18 cellular contexts compared by ENCODE assay signal in genomic region chr15:90342655-90343054, GRCh38. TPM values are rescaled to one million over a fixed set of nuclear protein-coding genes. Genes with fewer than 3 reads are reported as not detected.
A peak's percentile ranks its signal among the peaks of the same experiment; 100 is the strongest.
DNase-seq lines count a peak whose midpoint lies in the region; ATAC-seq and TF ChIP-seq lines count a peak whose summit lies in the region.
"Had no signal": no experiment of that assay in that cellular context is flagged by ENCODE, and none has a peak within 500 bp of the region (broad histone marks: within the 10 kb centered on the region; RNA-seq: fewer than 3 reads in every experiment).

No MANE protein-coding gene starts in this region.

- no peaks in the 10 kb centered on the region for H3K36me3 Mint-ChIP-seq in nephron progenitor cell (ENCODE audit: low read depth)

- H3K9me3 ChIP-seq in cardiac muscle cell (ENCODE audit: low read depth) (no peaks in the 10 kb centered on the region), right atrium auricular region (no peaks in the 10 kb centered on the region), ascending aorta (no peaks in the 10 kb centered on the region), tibial artery (no peaks in the 10 kb centered on the region)
- H3K9me3 ChIP-seq: stomach had no signal

- no peak overlapping the region for H3K4me3 Mint-ChIP-seq in nephron progenitor cell
- H3K4me3 Mint-ChIP-seq: activated CD4-positive, alpha-beta T cell treated with anti-CD3 and anti-CD28 coated beads, Interleukin-2, amount 10 ng/mL, durations not matched to agents 7 days and 5 days; central memory CD8-positive, alpha-beta T cell had no signal

- H3K27me3 Mint-ChIP-seq in nephron progenitor cell (ENCODE audit: low read depth, poor library complexity): peaks cover 25% of the 10 kb centered on the region
- H3K27me3 Mint-ChIP-seq: activated CD4-positive, alpha-beta T cell treated with anti-CD3 and anti-CD28 coated beads, Interleukin-2, amount 10 ng/mL, durations not matched to agents 7 days and 5 days; central memory CD8-positive, alpha-beta T cell had no signal

- H3K27ac Mint-ChIP-seq in nephron progenitor cell: no peak overlapping the region

- no peaks in the 10 kb centered on the region for H3K9me3 Mint-ChIP-seq in nephron progenitor cell
- H3K9me3 Mint-ChIP-seq: activated CD4-positive, alpha-beta T cell treated with anti-CD3 and anti-CD28 coated beads, Interleukin-2, amount 10 ng/mL, durations not matched to agents 7 days and 5 days; central memory CD8-positive, alpha-beta T cell had no signal

- H3K27ac ChIP-seq in cardiac muscle cell (no peak overlapping the region), right atrium auricular region (peak overlapping the region in 1 of 2 donors; percentile 47), ascending aorta (peak overlapping the region; percentile 21 to 75), tibial artery (peak overlapping the region; percentile 55 to 58)
- H3K27ac ChIP-seq: foreskin keratinocyte had no signal

- H3K4me1 Mint-ChIP-seq in nephron progenitor cell: no peaks in the 10 kb centered on the region
- H3K4me1 Mint-ChIP-seq: central memory CD8-positive, alpha-beta T cell had no signal

- intact Hi-C loops in ascending aorta (cut with DNase I) (loop anchor here (5.0 kb wide), 1 partner anchor 125 kb away; no protein-coding TSS in a partner anchor), tibial artery (cut with DNase I; ENCODE audit: low total_unique reads) (no loop called here)

- H3K4me1 ChIP-seq in cardiac muscle cell (ENCODE audit: low read depth): peaks cover 7% of the 10 kb centered on the region
- H3K4me1 ChIP-seq in right atrium auricular region: peaks cover 0 to 19% of the 10 kb centered on the region in 2 donors
- H3K4me1 ChIP-seq in ascending aorta: peaks cover 9 to 18% of the 10 kb centered on the region in 2 donors
- H3K4me1 ChIP-seq in tibial artery: peaks cover 0 to 25% (median 15%) of the 10 kb centered on the region in 4 donors

- ATAC-seq in GM21360 (IDR thresholded peaks at IDR 0.05; ENCODE audit: unreplicated experiment) (no peak), GM21423 (IDR thresholded peaks at IDR 0.05; ENCODE audit: unreplicated experiment) (no peak)
- ATAC-seq: foreskin keratinocyte had no signal

- peak; percentile 36 to 53 for DNase-seq in cardiac muscle cell (ENCODE audit: low read depth in 1 of 2, low spot score in 1 of 2)
- DNase-seq in right atrium auricular region (ENCODE audit: low spot score): no peak
- DNase-seq in NCI-H226: peak; percentile 51
- DNase-seq in ascending aorta (ENCODE audit: low spot score in 2 of 2): no peak
- DNase-seq in tibial artery: no peak
- no peak for DNase-seq in nephron progenitor cell
- DNase-seq: activated CD4-positive, alpha-beta T cell treated with anti-CD3 and anti-CD28 coated beads, Interleukin-2, amount 10 ng/mL, durations not matched to agents 7 days and 5 days; activated T-cell treated with anti-CD3 and anti-CD28 coated beads, Interleukin-2, amount 50 U/mL, for 1 hour; foreskin keratinocyte; left ventricle myocardium superior; MM.1S; NCI-H2107; NCI-H774; stomach; T-helper 9 cell had no signal

- no peaks in the 10 kb centered on the region for H3K36me3 ChIP-seq in cardiac muscle cell
- H3K36me3 ChIP-seq in right atrium auricular region: no peaks in the 10 kb centered on the region
- no peaks in the 10 kb centered on the region for H3K36me3 ChIP-seq in ascending aorta
- H3K36me3 ChIP-seq in tibial artery: no peaks in the 10 kb centered on the region
- H3K36me3 ChIP-seq: stomach had no signal

- no peak overlapping the region for H3K4me3 ChIP-seq in cardiac muscle cell
- no peak overlapping the region for H3K4me3 ChIP-seq in right atrium auricular region
- H3K4me3 ChIP-seq in ascending aorta: no peak overlapping the region
- H3K4me3 ChIP-seq in tibial artery: no peak overlapping the region
- H3K4me3 ChIP-seq: stomach had no signal

- H3K27me3 ChIP-seq in cardiac muscle cell (peaks cover 60% of the 10 kb centered on the region), right atrium auricular region (no peaks in the 10 kb centered on the region), ascending aorta (no peaks in the 10 kb centered on the region), tibial artery (no peaks in the 10 kb centered on the region)
- H3K27me3 ChIP-seq: foreskin keratinocyte, stomach had no signal

- TF ChIP-seq CTCF in cardiac muscle cell (IDR thresholded peaks at IDR 0.05; ENCODE audit: low read depth, low read length) (no peak), right atrium auricular region (IDR thresholded peaks at IDR 0.05) (no peak), ascending aorta (IDR thresholded peaks at IDR 0.05) (no peak), tibial artery (IDR thresholded peaks at IDR 0.05) (no peak), nephron progenitor cell (IDR thresholded peaks at IDR 0.05) (no peak)

RNA-seq across cellular contexts. Expression of gene ZNF774, which starts 9.4 kb away (rescaled TPM):
- total RNA-seq in cardiac muscle cell: 1.7 and 14.6 TPM in 2 replicates
- 2.1 TPM in 2 replicates for polyA plus RNA-seq in cardiac muscle cell
- total RNA-seq in right atrium auricular region: 1 to 10 TPM; 3.7 to 4.3 TPM
- 0.21 TPM for total RNA-seq in ascending aorta

RNA-seq across cellular contexts. Expression of gene IQGAP1, which starts 45.4 kb away (rescaled TPM):
- total RNA-seq in cardiac muscle cell: 14.2 and 14.6 TPM in 2 replicates
- polyA plus RNA-seq in cardiac muscle cell: 9.1 and 10.5 TPM in 2 replicates
- total RNA-seq in right atrium auricular region: 10 to 100 TPM; 56.5 to 96.3 TPM
- total RNA-seq in ascending aorta: 99.1 TPM

Comparison
In these comparisons a context has a peak if more than half of its experiments do, and no peak if none do; other contexts are left out.
1. DNase-seq: peak in cardiac muscle cell (2 of 2) and NCI-H226 (single experiment); none in right atrium auricular region (single experiment), ascending aorta (0 of 2), tibial artery (0 of 2) and nephron progenitor cell (single experiment).